Comparison of ENCODE assay signal across 1 cellular context in the genomic region with DNA sequence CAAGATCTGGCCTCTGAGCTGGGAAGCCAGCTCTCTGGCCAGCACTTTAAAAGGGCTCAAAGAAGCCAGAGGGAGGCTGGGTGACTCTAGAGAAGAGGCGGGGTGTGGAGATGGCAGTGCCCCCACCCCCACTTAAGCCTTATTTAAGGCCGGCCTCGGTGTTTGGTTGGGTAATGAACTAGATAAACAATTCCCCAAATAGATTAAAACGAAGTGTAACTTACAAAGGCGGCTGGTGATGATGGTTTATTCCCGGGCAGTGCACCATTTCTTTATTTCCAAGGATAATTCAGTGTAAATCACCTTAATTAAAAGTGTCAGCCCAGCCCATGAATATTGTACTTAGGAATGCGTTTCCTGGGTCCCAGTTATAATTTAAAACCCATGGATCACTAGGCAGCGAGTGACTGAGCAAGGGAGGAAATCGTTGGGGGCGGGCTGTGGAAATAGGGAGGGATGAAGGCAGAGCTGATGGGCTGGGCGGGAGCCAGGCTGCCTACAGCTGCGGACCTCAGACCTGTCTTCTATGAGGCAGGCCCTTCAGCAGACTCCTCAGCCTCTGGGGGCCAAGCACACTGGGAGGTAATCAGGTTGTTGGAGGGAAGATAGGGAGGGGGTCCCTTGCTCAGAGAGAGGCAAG.
TF ChIP-seq lines count a peak whose summit lies in the region.

No MANE protein-coding gene starts in this region.

TF ChIP-seq in SK-N-SH, 30 proteins besides CTCF, POLR2A, EP300 and RAD21 (continued from another document):
- TF ChIP-seq CHD2 (IDR thresholded peaks at IDR 0.05; ENCODE audit: low read length, partially characterized antibody) (no peak), TEAD4 (IDR thresholded peaks at IDR 0.05; ENCODE audit: borderline replicate concordance, insufficient read depth) (0 out of 2 replicates have a peak, but pooled peaks have one; percentile 56), POLR2AphosphoS5 (IDR thresholded peaks at IDR 0.05; ENCODE audit: low read depth, low read length) (no peak; the same call in 1 of the 2 replicates), FOXM1 (IDR thresholded peaks at IDR 0.05; ENCODE audit: low read depth) (no peak), ELF1 (IDR thresholded peaks at IDR 0.05) (no peak), SMC3 (IDR thresholded peaks at IDR 0.05; ENCODE audit: low read depth, low read length) (no peak), MEF2A (IDR thresholded peaks at IDR 0.05; ENCODE audit: borderline replicate concordance, low read depth) (no peak), GABPA (IDR thresholded peaks at IDR 0.05; ENCODE audit: low read depth) (no peak), GATA2 (CRISPR knock-in tag; IDR thresholded peaks at IDR 0.05) (no peak), SIN3A (IDR thresholded peaks at IDR 0.05; ENCODE audit: borderline replicate concordance, low read depth, low read length) (no peak; the same call in 1 of the 2 replicates), MXI1 (IDR thresholded peaks at IDR 0.05; ENCODE audit: low read depth, low read length) (no peak), NRF1 (IDR thresholded peaks at IDR 0.05; ENCODE audit: low read depth, low read length) (no peak), NFIC (IDR thresholded peaks at IDR 0.05; ENCODE audit: borderline replicate concordance) (peak; percentile 48), FOXJ3 (CRISPR knock-in tag; IDR thresholded peaks at IDR 0.05) (no peak), RXRA (IDR thresholded peaks at IDR 0.05; ENCODE audit: borderline replicate concordance, low read depth) (no peak)
- TF ChIP-seq, protein P1, sequence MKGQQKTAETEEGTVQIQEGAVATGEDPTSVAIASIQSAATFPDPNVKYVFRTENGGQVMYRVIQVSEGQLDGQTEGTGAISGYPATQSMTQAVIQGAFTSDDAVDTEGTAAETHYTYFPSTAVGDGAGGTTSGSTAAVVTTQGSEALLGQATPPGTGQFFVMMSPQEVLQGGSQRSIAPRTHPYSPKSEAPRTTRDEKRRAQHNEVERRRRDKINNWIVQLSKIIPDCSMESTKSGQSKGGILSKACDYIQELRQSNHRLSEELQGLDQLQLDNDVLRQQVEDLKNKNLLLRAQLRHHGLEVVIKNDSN (IDR thresholded peaks at IDR 0.05; ENCODE audit: borderline replicate concordance, low read depth): 0 out of 2 replicates have a peak, but pooled peaks have one; percentile 1
- TF ChIP-seq, protein P2, sequence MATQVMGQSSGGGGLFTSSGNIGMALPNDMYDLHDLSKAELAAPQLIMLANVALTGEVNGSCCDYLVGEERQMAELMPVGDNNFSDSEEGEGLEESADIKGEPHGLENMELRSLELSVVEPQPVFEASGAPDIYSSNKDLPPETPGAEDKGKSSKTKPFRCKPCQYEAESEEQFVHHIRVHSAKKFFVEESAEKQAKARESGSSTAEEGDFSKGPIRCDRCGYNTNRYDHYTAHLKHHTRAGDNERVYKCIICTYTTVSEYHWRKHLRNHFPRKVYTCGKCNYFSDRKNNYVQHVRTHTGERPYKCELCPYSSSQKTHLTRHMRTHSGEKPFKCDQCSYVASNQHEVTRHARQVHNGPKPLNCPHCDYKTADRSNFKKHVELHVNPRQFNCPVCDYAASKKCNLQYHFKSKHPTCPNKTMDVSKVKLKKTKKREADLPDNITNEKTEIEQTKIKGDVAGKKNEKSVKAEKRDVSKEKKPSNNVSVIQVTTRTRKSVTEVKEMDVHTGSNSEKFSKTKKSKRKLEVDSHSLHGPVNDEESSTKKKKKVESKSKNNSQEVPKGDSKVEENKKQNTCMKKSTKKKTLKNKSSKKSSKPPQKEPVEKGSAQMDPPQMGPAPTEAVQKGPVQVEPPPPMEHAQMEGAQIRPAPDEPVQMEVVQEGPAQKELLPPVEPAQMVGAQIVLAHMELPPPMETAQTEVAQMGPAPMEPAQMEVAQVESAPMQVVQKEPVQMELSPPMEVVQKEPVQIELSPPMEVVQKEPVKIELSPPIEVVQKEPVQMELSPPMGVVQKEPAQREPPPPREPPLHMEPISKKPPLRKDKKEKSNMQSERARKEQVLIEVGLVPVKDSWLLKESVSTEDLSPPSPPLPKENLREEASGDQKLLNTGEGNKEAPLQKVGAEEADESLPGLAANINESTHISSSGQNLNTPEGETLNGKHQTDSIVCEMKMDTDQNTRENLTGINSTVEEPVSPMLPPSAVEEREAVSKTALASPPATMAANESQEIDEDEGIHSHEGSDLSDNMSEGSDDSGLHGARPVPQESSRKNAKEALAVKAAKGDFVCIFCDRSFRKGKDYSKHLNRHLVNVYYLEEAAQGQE (IDR thresholded peaks at IDR 0.05; ENCODE audit: low read depth, low read length): no peak
- TF ChIP-seq, protein P3, sequence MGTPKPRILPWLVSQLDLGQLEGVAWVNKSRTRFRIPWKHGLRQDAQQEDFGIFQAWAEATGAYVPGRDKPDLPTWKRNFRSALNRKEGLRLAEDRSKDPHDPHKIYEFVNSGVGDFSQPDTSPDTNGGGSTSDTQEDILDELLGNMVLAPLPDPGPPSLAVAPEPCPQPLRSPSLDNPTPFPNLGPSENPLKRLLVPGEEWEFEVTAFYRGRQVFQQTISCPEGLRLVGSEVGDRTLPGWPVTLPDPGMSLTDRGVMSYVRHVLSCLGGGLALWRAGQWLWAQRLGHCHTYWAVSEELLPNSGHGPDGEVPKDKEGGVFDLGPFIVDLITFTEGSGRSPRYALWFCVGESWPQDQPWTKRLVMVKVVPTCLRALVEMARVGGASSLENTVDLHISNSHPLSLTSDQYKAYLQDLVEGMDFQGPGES (IDR thresholded peaks at IDR 0.05; ENCODE audit: low read depth, low read length): no peak
- TF ChIP-seq, protein P4, sequence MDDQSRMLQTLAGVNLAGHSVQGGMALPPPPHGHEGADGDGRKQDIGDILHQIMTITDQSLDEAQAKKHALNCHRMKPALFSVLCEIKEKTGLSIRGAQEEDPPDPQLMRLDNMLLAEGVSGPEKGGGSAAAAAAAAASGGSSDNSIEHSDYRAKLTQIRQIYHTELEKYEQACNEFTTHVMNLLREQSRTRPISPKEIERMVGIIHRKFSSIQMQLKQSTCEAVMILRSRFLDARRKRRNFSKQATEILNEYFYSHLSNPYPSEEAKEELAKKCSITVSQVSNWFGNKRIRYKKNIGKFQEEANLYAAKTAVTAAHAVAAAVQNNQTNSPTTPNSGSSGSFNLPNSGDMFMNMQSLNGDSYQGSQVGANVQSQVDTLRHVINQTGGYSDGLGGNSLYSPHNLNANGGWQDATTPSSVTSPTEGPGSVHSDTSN (IDR thresholded peaks at IDR 0.05): peak; percentile 85
- TF ChIP-seq, protein P5, sequence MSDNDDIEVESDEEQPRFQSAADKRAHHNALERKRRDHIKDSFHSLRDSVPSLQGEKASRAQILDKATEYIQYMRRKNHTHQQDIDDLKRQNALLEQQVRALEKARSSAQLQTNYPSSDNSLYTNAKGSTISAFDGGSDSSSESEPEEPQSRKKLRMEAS (IDR thresholded peaks at IDR 0.05; ENCODE audit: low read depth): no peak
TF ChIP-seq in SK-N-SH: peak in this region for 8.
